Comparison of ENCODE assay signal across 18 cellular contexts in genomic region chr10:91691255-91691654, GRCh38. TPM values are rescaled to one million over a fixed set of nuclear protein-coding genes. Genes with fewer than 3 reads are reported as not detected.
A peak's percentile ranks its signal among the peaks of the same experiment; 100 is the strongest.
DNase-seq lines count a peak whose midpoint lies in the region; ATAC-seq, FAIRE-seq and TF ChIP-seq lines count a peak whose summit lies in the region.
"Had no signal": no experiment of that assay in that cellular context is flagged by ENCODE, and none has a peak within 500 bp of the region (broad histone marks: within the 10 kb centered on the region; RNA-seq: fewer than 3 reads in every experiment).

No MANE protein-coding gene starts in this region.

- H3K27me3 ChIP-seq in K562 (ENCODE audit: control insufficient read depth in 2 of 2, insufficient read depth in 2 of 2, low read length in 2 of 2) (no peaks in the 10 kb centered on the region), hepatocyte (no peaks in the 10 kb centered on the region), tibial artery (no peaks in the 10 kb centered on the region), vagina (no peaks in the 10 kb centered on the region), heart right ventricle (no peaks in the 10 kb centered on the region)
- H3K27me3 ChIP-seq: BLaER1 had no signal

- no peaks in the 10 kb centered on the region for H3K9me1 ChIP-seq in K562 (ENCODE audit: control insufficient read depth, insufficient read depth, low read length)

- WGBS in K562 (ENCODE audit: insufficient coverage, low coverage, missing lambda C conversion rate): 35% methylated on average over 3 of the region's 3 CpGs
- 93% methylated on average over 3 of the region's 3 CpGs for WGBS in hepatocyte (ENCODE audit: low lambda C conversion rate, missing lambda C conversion rate)
- 95 to 97% methylated on average over 3 of the region's 3 CpGs for WGBS in heart right ventricle, 2 donors

- CTCF ChIA-PET in K562 (lab: Yijun Ruan, JAX; ENCODE audit: low intra/inter-chr PET ratio): no interaction called here

- H3K9ac ChIP-seq in K562 (ENCODE audit: insufficient read depth in 1 of 2, low read depth in 2 of 2, low read length in 2 of 2): no peak overlapping the region
- H3K9ac ChIP-seq: BLaER1 had no signal

- H4K20me1 ChIP-seq in K562 (replicated peaks; ENCODE audit: control insufficient read depth, insufficient read depth, low read length) (no peaks in the 10 kb centered on the region), hepatocyte (ENCODE audit: insufficient read depth, poor library complexity, severe bottlenecking) (no peaks in the 10 kb centered on the region)
- H4K20me1 ChIP-seq: BLaER1 had no signal

- in situ Hi-C loops in K562 (cut with MboI): loop anchor here (5.0 kb wide), 2 partner anchors 54 to 139 kb away; no protein-coding TSS in a partner anchor

- no peak for TF ChIP-seq RAD21 in K562 (CRISPR knock-in tag; conservative IDR thresholded peaks at IDR 0.05 in 1 of 2, IDR thresholded peaks at IDR 0.05 in 1 of 2)

- H3K4me1 ChIP-seq in K562 (replicated peaks in 1 of 2; ENCODE audit: control insufficient read depth in 2 of 2, insufficient read depth in 2 of 2, low read length in 2 of 2): peaks cover 0 to 6% of the 10 kb centered on the region in 2 experiments; a peak in 2 of 5 replicates
- H3K4me1 ChIP-seq in hepatocyte (ENCODE audit: insufficient read depth): no peaks in the 10 kb centered on the region
- H3K4me1 ChIP-seq in tibial artery: peaks cover 3 to 26% (median 19%) of the 10 kb centered on the region in 4 donors
- no peaks in the 10 kb centered on the region for H3K4me1 ChIP-seq in vagina
- H3K4me1 ChIP-seq in heart right ventricle: peaks cover 0 to 13% (median 0%) of the 10 kb centered on the region in 9 donors
- H3K4me1 ChIP-seq: BLaER1 had no signal

- no TSS peak for BruUV-seq in K562 (replicated peaks; lab: Mats Ljungman, UMichigan)

- DNase-seq in NCI-H1694 treated with DMSO at 0.1 percent for 48 hours (lab: John Stamatoyannopoulos, UW) (peak; percentile 27), NCI-H1694 (lab: John Stamatoyannopoulos, UW) (no peak), K562 (ENCODE audit: extremely low read depth in 1 of 4, low spot score in 3 of 4) (no peak), hepatocyte (ENCODE audit: low spot score) (no peak), tibial artery (no peak), vagina (ENCODE audit: extremely low spot score in 2 of 2) (no peak), heart right ventricle (no peak), DMS79 treated with DMSO at 0.1 percent for 48 hours (lab: John Stamatoyannopoulos, UW) (no peak)
- DNase-seq: DMS 273 treated with DMSO at 0.1 percent for 48 hours, EL, MV-4-11, NCI-H146, NCI-H446 treated with DMSO at 0.1 percent for 48 hours, NCI-H774, SIG-M5 had no signal

- H2AFZ ChIP-seq in K562 (ENCODE audit: low read depth, low read length) (peak overlapping the region; percentile 45; the same call in 1 of the 2 replicates), hepatocyte (no peak overlapping the region)

- H3K36me3 ChIP-seq in K562 (ENCODE audit: control insufficient read depth, insufficient read depth, low read length) (no peaks in the 10 kb centered on the region), hepatocyte (replicated peaks; ENCODE audit: insufficient read depth, low read depth) (no peaks in the 10 kb centered on the region), tibial artery (no peaks in the 10 kb centered on the region), vagina (no peaks in the 10 kb centered on the region), heart right ventricle (no peaks in the 10 kb centered on the region)
- H3K36me3 ChIP-seq: BLaER1 had no signal

- H3K4me3 ChIP-seq in K562 (no peak overlapping the region), hepatocyte (no peak overlapping the region), tibial artery (no peak overlapping the region), vagina (no peak overlapping the region), heart right ventricle (no peak overlapping the region)
- H3K4me3 ChIP-seq: BLaER1 had no signal

- POLR2A ChIA-PET in K562 (lab: Yijun Ruan, JAX): no interaction called here

- no peak for TF ChIP-seq CTCF in K562 (IDR thresholded peaks at IDR 0.05 in 2 of 3, conservative IDR thresholded peaks at IDR 0.05 in 1 of 3; ENCODE audit: insufficient read depth in 2 of 3, low read depth in 1 of 3, low read length in 3 of 3)
- no peak for TF ChIP-seq CTCF in hepatocyte (IDR thresholded peaks at IDR 0.05; ENCODE audit: poor library complexity)
- no peak for TF ChIP-seq CTCF in tibial artery (IDR thresholded peaks at IDR 0.05)
- TF ChIP-seq CTCF in vagina (IDR thresholded peaks at IDR 0.05): no peak
- no peak for TF ChIP-seq CTCF in heart right ventricle (IDR thresholded peaks at IDR 0.05)

- no peak; the same call in 1 of the 2 replicates for TF ChIP-seq EP300 in K562 (IDR thresholded peaks at IDR 0.05; ENCODE audit: low read length)

- intact Hi-C loops in K562 (cut with micrococcal nuclease) (loop anchor here (5.0 kb wide), 2 partner anchors 194 to 304 kb away; no protein-coding TSS in a partner anchor), tibial artery (cut with DNase I; ENCODE audit: low total_unique reads) (loop anchor here (5.0 to 10.0 kb wide), 2 partner anchors 54 to 196 kb away; no protein-coding TSS in a partner anchor), vagina (cut with DNase I) (no loop called here), heart right ventricle (cut with DNase I) (loop anchor here in 1 of 10 donors (5.0 kb wide), 1 partner anchor 54 kb away; no protein-coding TSS in a partner anchor)

- ATAC-seq in K562: peak; percentile 71
- ATAC-seq in heart right ventricle: no peak

- H3K79me2 ChIP-seq in K562 (ENCODE audit: control insufficient read depth, insufficient read depth, low read length) (no peaks in the 10 kb centered on the region), hepatocyte (no peaks in the 10 kb centered on the region)

- TF ChIP-seq POLR2A in K562 (conservative IDR thresholded peaks at IDR 0.05) (no peak), vagina (IDR thresholded peaks at IDR 0.05) (no peak)

- H3K4me2 ChIP-seq in K562 (ENCODE audit: insufficient read depth, low read length) (no peak overlapping the region), hepatocyte (no peak overlapping the region)
- H3K4me2 ChIP-seq: BLaER1 had no signal

- H3K27ac ChIP-seq in K562 (ENCODE audit: extremely low read depth, low read depth, low read length): no peak overlapping the region
- H3K27ac ChIP-seq in hepatocyte: peak overlapping the region; percentile 40
- H3K27ac ChIP-seq in tibial artery: peak overlapping the region; percentile 73 to 78
- H3K27ac ChIP-seq in vagina: no peak overlapping the region
- H3K27ac ChIP-seq in heart right ventricle: no peak overlapping the region
- H3K27ac ChIP-seq: 22Rv1, BLaER1 had no signal

- H3K9me3 ChIP-seq in K562 (replicated peaks; ENCODE audit: control insufficient read depth, insufficient read depth, low read depth, low read length) (no peaks in the 10 kb centered on the region), hepatocyte (ENCODE audit: low read depth) (no peaks in the 10 kb centered on the region), tibial artery (no peaks in the 10 kb centered on the region), vagina (no peaks in the 10 kb centered on the region), heart right ventricle (peaks cover 0 to 4% (median 0%) of the 10 kb centered on the region in 11 donors)
- H3K9me3 ChIP-seq: BLaER1 had no signal

- no peak for FAIRE-seq in K562 (lab: Jason Lieb, UNC)
- FAIRE-seq: H54 had no signal

- no peaks in the 10 kb centered on the region for H3K9me2 ChIP-seq in hepatocyte (replicated peaks; ENCODE audit: insufficient read depth)

TF ChIP-seq in K562, 482 proteins besides CTCF, POLR2A, EP300 and RAD21 (continues in another document):
- TF ChIP-seq FOXA1 (IDR thresholded peaks at IDR 0.05; ENCODE audit: borderline replicate concordance): no peak
- 0 out of 2 replicates have a peak, but pooled peaks have one; percentile 6 for TF ChIP-seq JUND (IDR thresholded peaks at IDR 0.05; ENCODE audit: borderline replicate concordance, low read depth, low read length)
- TF ChIP-seq JUND (tag; IDR thresholded peaks at IDR 0.05; ENCODE audit: borderline replicate concordance, low read depth, low read length): no peak
- TF ChIP-seq CXXC5 (CRISPR knock-in tag; IDR thresholded peaks at IDR 0.05): peak; percentile 59; the same call in 1 of the 2 replicates
- TF ChIP-seq ATF3 (IDR thresholded peaks at IDR 0.05): peak; percentile 49; the same call in 1 of the 2 replicates
- no peak for TF ChIP-seq ATF3 (CRISPR knock-in tag; conservative IDR thresholded peaks at IDR 0.05)
- no peak for TF ChIP-seq POLR2G (IDR thresholded peaks at IDR 0.05; ENCODE audit: low read depth, low read length)

RNA-seq across cellular contexts. Expression of gene PPP1R3C, which starts 58.4 kb away (rescaled TPM):
- total RNA-seq in K562 (2011; cell fraction: chromatin; rRNA removed; ENCODE audit: low replicate concordance): not detected in 2 replicates
- total RNA-seq in K562 (2011; cell fraction: nucleolus; rRNA removed): 0.26 TPM in 1 of 2 replicates, not detected in the other
- total RNA-seq in K562 (2011; cell fraction: nucleoplasm; rRNA removed): 0.15 TPM in 1 of 2 replicates, not detected in the other
- total RNA-seq in K562 (2014; rRNA removed): 0.08 TPM in 1 of 2 replicates, not detected in the other
- total RNA-seq in K562 (2014; rRNA removed; fragmentation: Illumina TruSeq; extraction: Trizol): 0.10 and 0.11 TPM in 2 replicates
- total RNA-seq in K562 (2015; rRNA removed; fragmentation: Illumina TruSeq; extraction: Trizol): not detected in 2 replicates
- 0.24 TPM in 1 of 2 replicates, not detected in the other for total RNA-seq in K562 (2021)
- polyA plus RNA-seq in K562 (2011; rRNA removed): 0.06 and 4.5 TPM in 2 replicates
- polyA plus RNA-seq in K562 (2011; cell fraction: cytosol; rRNA removed): 3.0 TPM in 1 of 2 replicates, not detected in the other
- 0.14 and 4.2 TPM in 2 replicates for polyA plus RNA-seq in K562 (2011; cell fraction: nucleus; rRNA removed)
- polyA plus RNA-seq in K562 (2012): 0.12 and 0.69 TPM in 2 replicates
- 0.10 TPM in 2 replicates for polyA plus RNA-seq in K562 (2014; fragmentation: Illumina TruSeq; extraction: Trizol)
- under 1 TPM; 0.13 to 0.14 TPM for polyA plus RNA-seq in K562 (2014; fragmentation: Nextera tagmentation; extraction: Ambion mirVana)
- polyA plus RNA-seq in K562 (2014; rRNA removed): 0.07 TPM in 1 of 2 replicates, not detected in the other
- 7.1 TPM in 1 of 2 replicates, not detected in the other for polyA minus RNA-seq in K562 (2011; rRNA and poly(A)+ RNA removed)
- polyA minus RNA-seq in K562 (2011; cell fraction: cytosol; rRNA and poly(A)+ RNA removed): 2.0 TPM in 1 of 2 replicates, not detected in the other
- 0.27 and 10.4 TPM in 2 replicates for polyA minus RNA-seq in K562 (2011; cell fraction: nucleus; rRNA and poly(A)+ RNA removed)
- 45.0 and 65.7 TPM in 2 replicates for total RNA-seq in hepatocyte
- 9.6 and 20.2 TPM in 2 replicates for polyA plus RNA-seq in hepatocyte
- total RNA-seq in vagina: 26.3 TPM
- total RNA-seq in heart right ventricle: 100 to 1,000 TPM; 121 to 315 (median 190) TPM
- polyA plus RNA-seq in heart right ventricle: 10 to 100 TPM; 27.5 to 41.0 TPM

Comparison
In these comparisons a context has a peak if more than half of its experiments do, and no peak if none do; other contexts are left out.
1. H3K27ac ChIP-seq: peak in hepatocyte (single experiment) and tibial artery (2 of 2); none in K562 (single experiment), vagina (single experiment) and heart right ventricle (0 of 10).
2. RNA of gene PPP1R3C, which starts 58.4 kb away (total RNA-seq): 121 to 315 TPM in heart right ventricle, 45.0 to 65.7 TPM in hepatocyte and 26.3 TPM in vagina (single experiment); 0.08 to 0.26 TPM in K562; every median in the first group is over 10 times any median in the second.